ENCODE assay signal across 1 cellular context in genomic region chr16:51198349-51198748, GRCh38.
TF ChIP-seq lines count a peak whose summit lies in the region.

No MANE protein-coding gene starts in this region.

TF ChIP-seq in HEK293, 187 proteins besides CTCF, POLR2A, EP300 and RAD21 (continued from another document):
- TF ChIP-seq ZNF639 (tag by site-specific recombination; IDR thresholded peaks at IDR 0.05), result no peak
- TF ChIP-seq ZNF24 (tag by site-specific recombination; IDR thresholded peaks at IDR 0.05), result no peak
- no peak for TF ChIP-seq ZNF645 (tag by site-specific recombination; IDR thresholded peaks at IDR 0.05)
- no peak for TF ChIP-seq ZNF521 (tag by site-specific recombination; IDR thresholded peaks at IDR 0.05)
- no peak for TF ChIP-seq ELK4 (IDR thresholded peaks at IDR 0.05; ENCODE audit: borderline replicate concordance, low read depth, low read length)
- TF ChIP-seq ZNF510 (tag by site-specific recombination; IDR thresholded peaks at IDR 0.05; ENCODE audit: insufficient replicate concordance), result no peak
- TF ChIP-seq PRDM1 (tag by site-specific recombination; IDR thresholded peaks at IDR 0.05), result no peak
- TF ChIP-seq SCRT2 (tag by site-specific recombination; IDR thresholded peaks at IDR 0.05), result no peak
- no peak for TF ChIP-seq ZNF2 (tag by site-specific recombination; IDR thresholded peaks at IDR 0.05)
- TF ChIP-seq KLF8 (tag by site-specific recombination; IDR thresholded peaks at IDR 0.05), result no peak
- peak; percentile 76 for TF ChIP-seq ZNF518A (tag by site-specific recombination; conservative IDR thresholded peaks at IDR 0.05; ENCODE audit: low read depth)
